Comparison of ENCODE assay signal across 8 cellular contexts in the genomic region with DNA sequence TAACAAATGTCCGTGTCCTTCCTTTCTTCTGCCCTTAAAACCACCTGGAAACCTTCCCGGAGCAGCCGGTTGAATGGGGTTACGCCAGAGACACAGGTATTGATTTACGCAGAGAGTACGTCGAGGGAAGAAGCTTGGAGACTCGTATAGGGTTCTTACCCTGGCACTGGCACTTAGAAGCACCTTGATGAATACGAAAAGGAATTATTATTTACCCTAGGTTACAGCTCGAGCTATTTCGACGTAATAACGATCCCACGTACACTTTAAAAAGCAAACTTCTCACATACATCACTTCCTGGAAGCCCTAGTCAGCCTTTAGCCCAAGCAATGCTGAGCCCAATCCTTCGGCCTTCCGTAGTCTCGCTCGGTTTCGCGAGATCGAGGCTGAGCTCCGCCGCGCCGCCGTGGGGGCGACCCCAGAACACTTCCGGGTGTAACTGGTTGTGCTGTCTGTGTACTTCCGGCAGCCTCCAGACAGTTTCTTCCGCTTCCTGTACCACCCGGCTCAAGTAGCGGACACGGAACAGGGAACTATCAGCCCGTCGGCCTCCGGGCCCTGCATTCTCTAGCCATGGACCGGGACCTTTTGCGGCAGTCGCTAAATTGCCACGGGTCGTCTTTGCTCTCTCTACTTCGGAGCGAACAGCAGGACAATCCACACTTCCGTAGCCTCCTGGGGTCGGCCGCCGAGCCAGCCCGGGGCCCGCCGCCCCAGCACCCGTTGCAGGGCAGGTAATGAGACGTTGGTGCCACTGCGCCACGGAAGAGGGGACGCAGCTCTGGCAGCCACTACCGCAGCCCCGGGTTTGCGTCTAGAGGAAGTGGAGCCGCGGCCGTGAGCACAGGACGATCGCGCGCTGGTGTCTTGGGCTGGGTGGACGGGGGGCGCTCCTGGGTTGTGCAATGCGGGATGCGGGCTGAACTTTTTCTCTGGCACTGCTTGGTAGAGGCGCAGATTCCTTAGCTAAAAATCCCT. TPM values are rescaled to one million over a fixed set of nuclear protein-coding genes. Genes with fewer than 3 reads are reported as not detected.
DNase-seq lines count a peak whose midpoint lies in the region; ATAC-seq and TF ChIP-seq lines count a peak whose summit lies in the region.

A gene with protein sequence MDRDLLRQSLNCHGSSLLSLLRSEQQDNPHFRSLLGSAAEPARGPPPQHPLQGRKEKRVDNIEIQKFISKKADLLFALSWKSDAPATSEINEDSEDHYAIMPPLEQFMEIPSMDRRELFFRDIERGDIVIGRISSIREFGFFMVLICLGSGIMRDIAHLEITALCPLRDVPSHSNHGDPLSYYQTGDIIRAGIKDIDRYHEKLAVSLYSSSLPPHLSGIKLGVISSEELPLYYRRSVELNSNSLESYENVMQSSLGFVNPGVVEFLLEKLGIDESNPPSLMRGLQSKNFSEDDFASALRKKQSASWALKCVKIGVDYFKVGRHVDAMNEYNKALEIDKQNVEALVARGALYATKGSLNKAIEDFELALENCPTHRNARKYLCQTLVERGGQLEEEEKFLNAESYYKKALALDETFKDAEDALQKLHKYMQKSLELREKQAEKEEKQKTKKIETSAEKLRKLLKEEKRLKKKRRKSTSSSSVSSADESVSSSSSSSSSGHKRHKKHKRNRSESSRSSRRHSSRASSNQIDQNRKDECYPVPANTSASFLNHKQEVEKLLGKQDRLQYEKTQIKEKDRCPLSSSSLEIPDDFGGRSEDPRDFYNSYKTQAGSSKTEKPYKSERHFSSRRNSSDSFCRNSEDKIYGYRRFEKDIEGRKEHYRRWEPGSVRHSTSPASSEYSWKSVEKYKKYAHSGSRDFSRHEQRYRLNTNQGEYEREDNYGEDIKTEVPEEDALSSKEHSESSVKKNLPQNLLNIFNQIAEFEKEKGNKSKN (plus strand): TSS at position 476 of the 979 bp plus-strand sequence. CDS start 99 bp downstream, at position 575.

- no peaks in the 10 kb centered on the region for H3K79me2 ChIP-seq in DND-41 (ENCODE audit: insufficient read depth, low read length)
- peaks cover 25% of the 10 kb centered on the region for H3K79me2 ChIP-seq in KMS-11 (ENCODE audit: insufficient read depth, low read depth)

- peak within 1 kb of the TSS; percentile 18 to 60; a peak in 3 of 4 replicates for H3K4me3 ChIP-seq in DND-41 (ENCODE audit: low read depth in 1 of 2, low read length in 2 of 2)
- H3K4me3 ChIP-seq in KMS-11 (IDR thresholded peaks at IDR 0.05; ENCODE audit: insufficient read depth, low read depth, low read length) = peak within 1 kb of the TSS; percentile 91

- H3K4me1 Mint-ChIP-seq in naive B cell = peaks cover 12 to 22% (median 18%) of the 10 kb centered on the region in 3 donors
- peaks cover 13% of the 10 kb centered on the region for H3K4me1 Mint-ChIP-seq in stimulated activated memory B cell treated with anti-CD40 and anti-IgM and Interleukin-4, amounts not matched to agents 10 μg/mL and 1 μg/mL and 100 μg/mL, for 72 hours

- peak; percentile 59 for DNase-seq in DND-41
- DNase-seq in RKO (ENCODE audit: low spot score) = peak; percentile 92
- DNase-seq in activated T-helper 1 cell treated with Interleukin-2 at 50 U/mL for 16 hours (ENCODE audit: low read depth) = peak; percentile 86
- peak; percentile 96 for DNase-seq in fibroblast of gingiva (ENCODE audit: low read depth)
- peak; percentile 91 for DNase-seq in naive B cell

- peak within 1 kb of the TSS; percentile 50 for H3K27ac ChIP-seq in DND-41 (ENCODE audit: low read length)
- H3K27ac ChIP-seq in KMS-11 = peak within 1 kb of the TSS; percentile 85

- peaks cover 20 to 29% (median 21%) of the 10 kb centered on the region in 3 donors for H3K27me3 Mint-ChIP-seq in naive B cell
- H3K27me3 Mint-ChIP-seq in stimulated activated memory B cell treated with anti-CD40 and anti-IgM and Interleukin-4, amounts not matched to agents 10 μg/mL and 1 μg/mL and 100 μg/mL, for 72 hours = no peaks in the 10 kb centered on the region

- H3K27ac Mint-ChIP-seq in naive B cell = peak within 1 kb of the TSS; percentile 97 to 98 (median 98)
- peak within 1 kb of the TSS; percentile 93 for H3K27ac Mint-ChIP-seq in stimulated activated memory B cell treated with anti-CD40 and anti-IgM and Interleukin-4, amounts not matched to agents 10 μg/mL and 1 μg/mL and 100 μg/mL, for 72 hours

- H4K20me1 ChIP-seq in DND-41 (ENCODE audit: insufficient read depth, low read length) (no peaks in the 10 kb centered on the region), KMS-11 (ENCODE audit: insufficient read depth) (no peaks in the 10 kb centered on the region)

- H3K9ac ChIP-seq in DND-41 (ENCODE audit: low read depth, low read length) (peak within 1 kb of the TSS; percentile 48), KMS-11 (peak within 1 kb of the TSS; percentile 77)

- H3K27me3 ChIP-seq in DND-41 (ENCODE audit: insufficient read depth, low read length, poor library complexity) = peaks cover 10% of the 10 kb centered on the region
- H3K27me3 ChIP-seq in KMS-11 (ENCODE audit: insufficient read depth, low read depth) = no peaks in the 10 kb centered on the region

- H3K36me3 ChIP-seq in DND-41 (ENCODE audit: insufficient read depth, low read length) (no peaks in the 10 kb centered on the region), KMS-11 (ENCODE audit: insufficient read depth) (peaks cover 20% of the 10 kb centered on the region; the same call in 1 of the 2 replicates)

- TF ChIP-seq CTCF in DND-41 (IDR thresholded peaks at IDR 0.05; ENCODE audit: borderline replicate concordance, extremely low read depth, low read length, poor library complexity, severe bottlenecking) = peak; percentile 30
- TF ChIP-seq CTCF in KMS-11 (conservative IDR thresholded peaks at IDR 0.05; ENCODE audit: low read depth, low read length) = no peak

- H3K4me1 ChIP-seq in DND-41 (ENCODE audit: insufficient read depth, low read length) = peaks cover 20% of the 10 kb centered on the region
- H3K4me1 ChIP-seq in KMS-11 (ENCODE audit: low read depth, poor library complexity, severe bottlenecking) = peaks cover 10% of the 10 kb centered on the region

- peak within 1 kb of the TSS; percentile 66 for H3K4me2 ChIP-seq in DND-41 (ENCODE audit: insufficient read depth, low read length)
- peak within 1 kb of the TSS; percentile 73 for H3K4me2 ChIP-seq in KMS-11

- H2AFZ ChIP-seq in DND-41 (ENCODE audit: low read depth, low read length) = peak within 1 kb of the TSS; percentile 77
- peak within 1 kb of the TSS; percentile 89 for H2AFZ ChIP-seq in KMS-11 (ENCODE audit: low read depth)

- H3K9me3 ChIP-seq in DND-41 (ENCODE audit: insufficient read depth, low read length, severe bottlenecking) = no peaks in the 10 kb centered on the region

- peak within 1 kb of the TSS; percentile 90 to 99 (median 95) for H3K4me3 Mint-ChIP-seq in naive B cell
- H3K4me3 Mint-ChIP-seq in stimulated activated memory B cell treated with anti-CD40 and anti-IgM and Interleukin-4, amounts not matched to agents 10 μg/mL and 1 μg/mL and 100 μg/mL, for 72 hours = peak within 1 kb of the TSS; percentile 83

- H3K36me3 Mint-ChIP-seq in naive B cell = peaks cover 20 to 23% of the 10 kb centered on the region in 2 donors
- peaks cover 31% of the 10 kb centered on the region for H3K36me3 Mint-ChIP-seq in stimulated activated memory B cell treated with anti-CD40 and anti-IgM and Interleukin-4, amounts not matched to agents 10 μg/mL and 1 μg/mL and 100 μg/mL, for 72 hours

- ATAC-seq in DND-41 (ENCODE audit: insufficient read depth, low read depth) = peak; percentile 89
- ATAC-seq in GM21737 (IDR thresholded peaks at IDR 0.05; ENCODE audit: unreplicated experiment) = peak; percentile 99
- peak; percentile 93 for ATAC-seq in naive B cell (ENCODE audit: low read depth in 2 of 2)
- peak; percentile 99 for ATAC-seq in stimulated activated memory B cell treated with anti-CD40 and anti-IgM and Interleukin-4, amounts not matched to agents 10 μg/mL and 1 μg/mL and 100 μg/mL, for 72 hours

- H3K9me3 Mint-ChIP-seq in naive B cell = peaks cover 0 to 25% (median 13%) of the 10 kb centered on the region in 7 donors
- no peaks in the 10 kb centered on the region for H3K9me3 Mint-ChIP-seq in stimulated activated memory B cell treated with anti-CD40 and anti-IgM and Interleukin-4, amounts not matched to agents 10 μg/mL and 1 μg/mL and 100 μg/mL, for 72 hours

RNA-seq across cellular contexts. Expression of the gene that starts here (rescaled TPM):
- polyA plus RNA-seq in naive B cell (ENCODE audit: low read depth in 6 of 6) = 10 to 100 TPM; 24.9 to 32.7 (median 27.5) TPM

Comparison
In these comparisons a context has a peak if more than half of its experiments do, and no peak if none do; other contexts are left out.
1. Peak in every context shown above with its lines: DNase-seq, ATAC-seq, H3K4me3 ChIP-seq and H3K27ac ChIP-seq.